Comparison of ENCODE assay signal across 30 cellular contexts in genomic region chr4:117264072-117264471, GRCh38.
"Had no signal": no experiment of that assay in that cellular context is flagged by ENCODE, and none has a peak within 500 bp of the region (broad histone marks: within the 10 kb centered on the region; RNA-seq: fewer than 3 reads in every experiment).

No MANE protein-coding gene starts in this region.

- H3K4me2 ChIP-seq: neural progenitor cell, smooth muscle cell had no signal

- H3K9ac ChIP-seq: neural progenitor cell, parathyroid adenoma had no signal

- H2AFZ ChIP-seq: neural progenitor cell, parathyroid adenoma had no signal

- H3K4me1 Mint-ChIP-seq: natural killer cell; nephron; neural progenitor cell; stimulated activated memory B cell treated with anti-CD40 and anti-IgM and Interleukin-4, amounts not matched to agents 10 μg/mL and 1 μg/mL and 100 μg/mL, for 72 hours had no signal

- H3K79me2 ChIP-seq: parathyroid adenoma had no signal

- H3K27me3 ChIP-seq: neural progenitor cell, ovary, spleen, stomach, thyroid gland, tibial nerve, upper lobe of left lung, vagina had no signal

- H3K27me3 Mint-ChIP-seq: progenitor cell of endocrine pancreas; stimulated activated memory B cell treated with anti-CD40 and anti-IgM and Interleukin-4, amounts not matched to agents 10 μg/mL and 1 μg/mL and 100 μg/mL, for 72 hours; stimulated activated naive CD8-positive, alpha-beta T cell treated with anti-CD3 and anti-CD28 coated beads, Interleukin-15, Interleukin-2, amounts not matched to agents 100 ng/mL and 50 ng/mL, for 24 hours had no signal

- H3K9me3 ChIP-seq: ovary, psoas muscle, stomach, thoracic aorta, thyroid gland, tibial nerve, upper lobe of left lung, vagina had no signal

- H3K4me3 ChIP-seq: neural progenitor cell, ovary, psoas muscle, skin epidermis, smooth muscle cell, spleen, stomach, thoracic aorta, thyroid gland, tibial nerve, upper lobe of left lung, vagina had no signal

- H3K9me3 Mint-ChIP-seq: nephron, neural progenitor cell had no signal

- ATAC-seq: natural killer cell; psoas muscle; right cardiac atrium; sciatic nerve; stimulated activated memory B cell treated with anti-CD40 and anti-IgM and Interleukin-4, amounts not matched to agents 10 μg/mL and 1 μg/mL and 100 μg/mL, for 72 hours had no signal

- FAIRE-seq: urothelium cell line had no signal

- H3K4me1 ChIP-seq: neural progenitor cell, parathyroid adenoma, psoas muscle, spleen, stomach, thyroid gland, tibial nerve, upper lobe of left lung, vagina had no signal

- DNase-seq: natural killer cell; occipital lobe; ovary; posterior cingulate gyrus; psoas muscle; right cardiac atrium; spleen; stimulated activated CD4-positive, alpha-beta T cell treated with anti-CD3 and anti-CD28 coated beads, Interleukin-12 subunit alpha, Interleukin-12 subunit beta, amount 100 ng/mL, for 4 hours; stimulated activated CD4-positive, alpha-beta T cell treated with anti-CD3 and anti-CD28 coated beads, Interleukin-1b, Interleukin-23, amount 100 ng/mL, for 48 hours; stimulated activated CD4-positive, alpha-beta T cell treated with anti-CD3 and anti-CD28 coated beads, Interleukin-4, amount 100 ng/mL, for 1 hour; stimulated activated CD4-positive, alpha-beta T cell treated with anti-CD3 and anti-CD28 coated beads, Interleukin-4, amount 100 ng/mL, for 4 hours; stimulated activated CD8-positive, alpha-beta memory T cell treated with anti-CD3 and anti-CD28 coated beads, Interleukin-4, amount 100 ng/mL, for 48 hours; stimulated activated naive CD4-positive, alpha-beta T cell treated with Interleukin-2 at 50 U/mL for 16 hours; stomach; thyroid gland; trophoblast cell; upper lobe of left lung had no signal

- H3K36me3 ChIP-seq: neural progenitor cell, ovary, spleen, stomach, thoracic aorta, thyroid gland, tibial nerve, upper lobe of left lung, vagina had no signal

- H3K4me3 Mint-ChIP-seq: natural killer cell; nephron; neural progenitor cell; stimulated activated memory B cell treated with anti-CD40 and anti-IgM and Interleukin-4, amounts not matched to agents 10 μg/mL and 1 μg/mL and 100 μg/mL, for 72 hours; stimulated activated naive CD8-positive, alpha-beta T cell treated with anti-CD3 and anti-CD28 coated beads, Interleukin-15, Interleukin-2, amounts not matched to agents 100 ng/mL and 50 ng/mL, for 24 hours had no signal

- H3K27ac Mint-ChIP-seq: natural killer cell; nephron; neural progenitor cell; stimulated activated memory B cell treated with anti-CD40 and anti-IgM and Interleukin-4, amounts not matched to agents 10 μg/mL and 1 μg/mL and 100 μg/mL, for 72 hours; stimulated activated naive CD8-positive, alpha-beta T cell treated with anti-CD3 and anti-CD28 coated beads, Interleukin-15, Interleukin-2, amounts not matched to agents 100 ng/mL and 50 ng/mL, for 24 hours had no signal

- H3K27ac ChIP-seq: neural progenitor cell, ovary, parathyroid adenoma, psoas muscle, skin epidermis, spleen, stomach, thoracic aorta, thyroid gland, tibial nerve, upper lobe of left lung, vagina had no signal

- H3K36me3 Mint-ChIP-seq: neural progenitor cell; stimulated activated memory B cell treated with anti-CD40 and anti-IgM and Interleukin-4, amounts not matched to agents 10 μg/mL and 1 μg/mL and 100 μg/mL, for 72 hours had no signal
